In the genomic region with DNA sequence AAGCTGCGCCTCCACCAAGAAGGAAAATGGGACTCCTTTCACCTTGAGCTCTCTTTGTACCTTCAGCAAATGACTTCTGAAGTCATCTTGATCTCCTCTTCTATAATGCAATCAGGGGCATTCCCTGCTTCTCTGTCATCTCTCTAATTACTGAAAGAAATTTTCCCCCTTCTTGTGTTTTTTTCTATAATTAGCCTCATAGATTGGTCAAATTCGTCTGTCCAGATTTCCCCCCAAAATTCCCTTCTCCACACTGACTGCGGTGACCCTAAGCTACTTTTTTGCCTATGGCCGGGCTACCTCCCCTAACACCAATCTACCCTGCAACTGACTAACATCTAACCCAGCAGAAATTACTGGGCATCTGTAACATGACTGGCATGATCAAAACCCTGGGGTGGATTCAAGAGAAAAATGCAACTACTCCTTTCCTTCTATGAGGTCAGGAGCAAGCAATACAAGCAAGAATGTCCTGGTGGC, we compare ENCODE assay signal across 19 cellular contexts.
DNase-seq lines count a peak whose midpoint lies in the region; ATAC-seq, FAIRE-seq and TF ChIP-seq lines count a peak whose summit lies in the region.
"Had no signal": no experiment of that assay in that cellular context is flagged by ENCODE, and none has a peak within 500 bp of the region (broad histone marks: within the 10 kb centered on the region; RNA-seq: fewer than 3 reads in every experiment).

No MANE protein-coding gene starts in this region.

- peaks cover 0 to 23% (median 6%) of the 10 kb centered on the region in 3 donors for H3K36me3 Mint-ChIP-seq in CD8-positive, alpha-beta memory T cell
- H3K36me3 Mint-ChIP-seq in central memory CD8-positive, alpha-beta T cell (ENCODE audit: insufficient read depth), result peaks cover 12% of the 10 kb centered on the region

- BruUV-seq in A673 (replicated peaks; lab: Mats Ljungman, UMichigan), result no TSS peak

- H3K4me3 Mint-ChIP-seq in CD8-positive, alpha-beta memory T cell, result peak overlapping the region in 5 of 7 donors; percentile 16 to 85 (median 17)
- peak overlapping the region; percentile 16 for H3K4me3 Mint-ChIP-seq in central memory CD8-positive, alpha-beta T cell

- peaks cover 58% of the 10 kb centered on the region for H3K4me1 ChIP-seq in CD8-positive, alpha-beta memory T cell (ENCODE audit: insufficient read depth, low read length)
- H3K4me1 ChIP-seq in A673 (ENCODE audit: insufficient read depth, low read length, poor library complexity, severe bottlenecking) (peaks cover 17% of the 10 kb centered on the region), gastroesophageal sphincter (peaks cover 5 to 55% (median 6%) of the 10 kb centered on the region in 3 donors)
- H3K4me1 ChIP-seq: Caco-2 had no signal

- POLR2A ChIA-PET in CD8-positive, alpha-beta memory T cell (lab: Charles Lee), result interaction anchor here (0.7 to 1.9 kb wide), 2 partner anchors 11 to 169 kb away, joined by 4 to 9 read pairs; a partner anchor contains a TSS
- POLR2A ChIA-PET in A673 (lab: Charles Lee; ENCODE audit: low non-redundant PET), result no interaction called here

- H3K4me3 ChIP-seq in CD8-positive, alpha-beta memory T cell (ENCODE audit: low read length), result no peak overlapping the region
- H3K4me3 ChIP-seq in A673 (ENCODE audit: low read depth, low read length, poor library complexity, severe bottlenecking) (no peak overlapping the region), gastroesophageal sphincter (no peak overlapping the region)
- H3K4me3 ChIP-seq: colonic mucosa, GM23248, pancreas, spleen, tibial nerve had no signal

- peak; percentile 93 for FAIRE-seq in GM12892 (lab: Jason Lieb, UNC)
- FAIRE-seq: pancreas had no signal

- no peaks in the 10 kb centered on the region for H3K27me3 ChIP-seq in CD8-positive, alpha-beta memory T cell (ENCODE audit: insufficient read depth, low read length, poor library complexity, severe bottlenecking)
- H3K27me3 ChIP-seq in A673 (replicated peaks; ENCODE audit: insufficient read depth, low read depth, low read length, poor library complexity), result no peaks in the 10 kb centered on the region
- H3K27me3 ChIP-seq in gastroesophageal sphincter, result no peaks in the 10 kb centered on the region
- H3K27me3 ChIP-seq: colonic mucosa, pancreas, spleen, tibial nerve had no signal

- no peak for ATAC-seq in central memory CD8-positive, alpha-beta T cell (replicated peaks; ENCODE audit: extremely low read depth, poor library complexity, severe bottlenecking)
- no peak for ATAC-seq in gastroesophageal sphincter
- ATAC-seq: pancreas had no signal

- H3K27ac ChIP-seq in CD8-positive, alpha-beta memory T cell (ENCODE audit: low read depth, low read length), result no peak overlapping the region
- no peak overlapping the region for H3K27ac ChIP-seq in A673 (ENCODE audit: low read depth, low read length, poor library complexity, severe bottlenecking)
- no peak overlapping the region for H3K27ac ChIP-seq in gastroesophageal sphincter
- H3K27ac ChIP-seq: colonic mucosa, GM23248, HL-60, pancreas, tibial nerve had no signal

- intact Hi-C loops in A673 (cut with micrococcal nuclease; ENCODE audit: unreplicated experiment), result no loop called here

- no peaks in the 10 kb centered on the region for H3K36me3 ChIP-seq in CD8-positive, alpha-beta memory T cell (ENCODE audit: insufficient read depth, low read length)
- H3K36me3 ChIP-seq in A673 (ENCODE audit: insufficient read depth, low read length, poor library complexity, severe bottlenecking) (no peaks in the 10 kb centered on the region), gastroesophageal sphincter (no peaks in the 10 kb centered on the region)
- H3K36me3 ChIP-seq: colonic mucosa, pancreas, tibial nerve had no signal

- no peak for DNase-seq in CD8-positive, alpha-beta memory T cell
- DNase-seq in GM12892 (ENCODE audit: insufficient read length) (no peak), NCI-H526 treated with DMSO at 0.1 percent for 48 hours (lab: John Stamatoyannopoulos, UW) (peak; percentile 25), NCI-H2029 (lab: John Stamatoyannopoulos, UW) (no peak), A673 (ENCODE audit: low spot score) (no peak)
- DNase-seq in central memory CD8-positive, alpha-beta T cell (ENCODE audit: low spot score in 2 of 2), result no peak
- no peak for DNase-seq in effector CD4-positive, alpha-beta T cell
- DNase-seq: activated CD4-positive, alpha-beta T cell treated with anti-CD3 and anti-CD28 coated beads for 48 hours; Caco-2; colonic mucosa; GM23248; mesenchymal stem cell; NCI-H2171; pancreas; spleen; SW 1271 had no signal

- TF ChIP-seq EP300 in gastroesophageal sphincter (IDR thresholded peaks at IDR 0.05), result no peak

- WGBS in gastroesophageal sphincter (ENCODE audit: low coverage in 1 of 2), 2 donors, result 68 to 98% methylated on average over 4 of the region's 4 CpGs

- no peak for TF ChIP-seq CTCF in A673 (conservative IDR thresholded peaks at IDR 0.05; ENCODE audit: low read depth, low read length)
- TF ChIP-seq CTCF in gastroesophageal sphincter (IDR thresholded peaks at IDR 0.05), result no peak

- H3K27ac Mint-ChIP-seq in CD8-positive, alpha-beta memory T cell, result peak overlapping the region; percentile 60 to 99 (median 84)
- peak overlapping the region; percentile 89 for H3K27ac Mint-ChIP-seq in central memory CD8-positive, alpha-beta T cell (ENCODE audit: low read depth)

- CTCF ChIA-PET in CD8-positive, alpha-beta memory T cell (lab: Charles Lee), result interaction anchor here (1.0 to 13.8 kb wide), 10 partner anchors 9 to 172 kb away, joined by 3 to 144 read pairs (median 4); a partner anchor contains a TSS
- CTCF ChIA-PET in A673 (lab: Charles Lee), result interaction anchor here (0.7 kb wide), 1 partner anchor 26 kb away, joined by 3 read pairs; no protein-coding TSS in a partner anchor

- no peaks in the 10 kb centered on the region for H3K9me3 ChIP-seq in CD8-positive, alpha-beta memory T cell (ENCODE audit: low read length)
- H3K9me3 ChIP-seq in A673 (ENCODE audit: low read depth, low read length, poor library complexity, severe bottlenecking) (no peaks in the 10 kb centered on the region), gastroesophageal sphincter (no peaks in the 10 kb centered on the region)
- H3K9me3 ChIP-seq: Caco-2, colonic mucosa, pancreas, spleen, tibial nerve had no signal

- no peaks in the 10 kb centered on the region for H3K27me3 Mint-ChIP-seq in CD8-positive, alpha-beta memory T cell
- no peaks in the 10 kb centered on the region for H3K27me3 Mint-ChIP-seq in central memory CD8-positive, alpha-beta T cell

- H3K4me1 Mint-ChIP-seq in CD8-positive, alpha-beta memory T cell, result peaks cover 61 to 79% (median 78%) of the 10 kb centered on the region in 3 donors
- peaks cover 70% of the 10 kb centered on the region for H3K4me1 Mint-ChIP-seq in central memory CD8-positive, alpha-beta T cell

- TF ChIP-seq POLR2A in GM12892 (IDR thresholded peaks at IDR 0.05; ENCODE audit: low read depth, low read length) (peak; percentile 53), gastroesophageal sphincter (IDR thresholded peaks at IDR 0.05) (no peak)

- no peaks in the 10 kb centered on the region for H3K9me3 Mint-ChIP-seq in CD8-positive, alpha-beta memory T cell
- no peaks in the 10 kb centered on the region for H3K9me3 Mint-ChIP-seq in central memory CD8-positive, alpha-beta T cell
